ENCODE assay signal across 8 cellular contexts in the genomic region with DNA sequence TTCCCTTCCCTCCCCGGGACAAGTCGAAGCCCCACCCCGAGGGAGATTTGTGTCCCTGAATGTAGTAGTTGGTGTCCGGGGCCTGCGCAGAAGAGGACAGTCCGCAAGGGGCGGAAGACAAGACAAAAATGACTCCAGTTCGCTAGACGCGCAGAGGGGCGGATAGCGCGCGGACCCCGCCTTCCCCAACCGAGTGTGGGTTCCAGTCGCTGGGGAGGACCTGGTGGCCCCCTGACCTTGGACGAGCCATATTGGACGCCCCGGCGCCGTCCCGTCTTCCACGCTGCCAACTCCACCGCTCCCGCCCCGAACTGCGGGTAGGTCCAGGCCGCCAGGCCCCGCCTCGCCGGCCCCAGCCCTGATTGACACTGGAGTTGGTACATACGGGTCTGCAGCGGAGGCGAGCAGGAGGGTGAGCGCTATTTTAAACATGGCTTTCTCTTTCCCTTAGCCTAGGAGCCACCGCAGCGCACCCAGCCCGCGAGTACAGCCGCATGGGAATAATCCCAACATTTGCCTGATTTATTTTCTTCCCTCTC. TPM values are rescaled to one million over a fixed set of nuclear protein-coding genes. Genes with fewer than 3 reads are reported as not detected.
DNase-seq lines count a peak whose midpoint lies in the region; ATAC-seq, FAIRE-seq and TF ChIP-seq lines count a peak whose summit lies in the region.

No MANE protein-coding gene starts in this region.

- ATAC-seq in GM21786 (IDR thresholded peaks at IDR 0.05; ENCODE audit: unreplicated experiment), result peak; percentile 63
- peak; percentile 80 for ATAC-seq in activated T-helper 17 cell treated with anti-CD3 and anti-CD28 coated beads, Interleukin-2, amount 50 U/mL, for 72 hours (replicated peaks)
- peak; percentile 87 to 89 for ATAC-seq in natural killer cell treated with Interleukin-12 subunit alpha and Interleukin-12 subunit beta and Interleukin-15 and Interleukin-18, amount 100 ng/mL, for 72 hours

- peaks cover 5% of the 10 kb centered on the region for H3K4me1 Mint-ChIP-seq in activated T-helper 17 cell treated with anti-CD3 and anti-CD28 coated beads, Interleukin-2, amount 50 U/mL, for 72 hours
- peaks cover 0 to 14% of the 10 kb centered on the region in 2 donors for H3K4me1 Mint-ChIP-seq in natural killer cell treated with Interleukin-12 subunit alpha and Interleukin-12 subunit beta and Interleukin-15 and Interleukin-18, amount 100 ng/mL, for 72 hours (ENCODE audit: low read depth in 2 of 2)

- H3K27ac Mint-ChIP-seq in activated T-helper 17 cell treated with anti-CD3 and anti-CD28 coated beads, Interleukin-2, amount 50 U/mL, for 72 hours, result peak overlapping the region; percentile 96
- peak overlapping the region; percentile 81 to 94 for H3K27ac Mint-ChIP-seq in natural killer cell treated with Interleukin-12 subunit alpha and Interleukin-12 subunit beta and Interleukin-15 and Interleukin-18, amount 100 ng/mL, for 72 hours

- H3K79me2 ChIP-seq in KMS-11 (ENCODE audit: insufficient read depth, low read depth), result peaks cover 28% of the 10 kb centered on the region

- peak overlapping the region; percentile 81 for H2AFZ ChIP-seq in KMS-11 (ENCODE audit: low read depth)

- peak; percentile 70 for FAIRE-seq in RCC 7860 (lab: Jason Lieb, UNC)

- peak overlapping the region; percentile 90 for H3K27ac ChIP-seq in KMS-11

- no peak overlapping the region for H3K4me3 ChIP-seq in KMS-11 (IDR thresholded peaks at IDR 0.05; ENCODE audit: insufficient read depth, low read depth, low read length)

- H3K27me3 ChIP-seq in KMS-11 (ENCODE audit: insufficient read depth, low read depth), result no peaks in the 10 kb centered on the region

- peaks cover 23% of the 10 kb centered on the region for H3K4me1 ChIP-seq in KMS-11 (ENCODE audit: low read depth, poor library complexity, severe bottlenecking)

- 0 out of 2 replicates have a peak, but pooled peaks have one; percentile 11 for TF ChIP-seq CTCF in KMS-11 (conservative IDR thresholded peaks at IDR 0.05; ENCODE audit: low read depth, low read length)

- no peaks in the 10 kb centered on the region for H3K36me3 Mint-ChIP-seq in activated T-helper 17 cell treated with anti-CD3 and anti-CD28 coated beads, Interleukin-2, amount 50 U/mL, for 72 hours (ENCODE audit: low read depth)
- H3K36me3 Mint-ChIP-seq in natural killer cell treated with Interleukin-12 subunit alpha and Interleukin-12 subunit beta and Interleukin-15 and Interleukin-18, amount 100 ng/mL, for 72 hours, result no peaks in the 10 kb centered on the region

- H3K9me3 Mint-ChIP-seq in activated T-helper 17 cell treated with anti-CD3 and anti-CD28 coated beads, Interleukin-2, amount 50 U/mL, for 72 hours, result no peaks in the 10 kb centered on the region
- no peaks in the 10 kb centered on the region for H3K9me3 Mint-ChIP-seq in natural killer cell treated with Interleukin-12 subunit alpha and Interleukin-12 subunit beta and Interleukin-15 and Interleukin-18, amount 100 ng/mL, for 72 hours

- peak; percentile 94 for DNase-seq in Daoy (ENCODE audit: low read depth)
- peak; percentile 81 for DNase-seq in RCC 7860 (ENCODE audit: low spot score)
- peak; percentile 79 for DNase-seq in fibroblast of peridontal ligament (ENCODE audit: extremely low read depth)
- DNase-seq in natural killer cell treated with Interleukin-12 subunit alpha and Interleukin-12 subunit beta and Interleukin-15 and Interleukin-18, amount 100 ng/mL, for 72 hours (ENCODE audit: low spot score), result peak; percentile 87
- peak; percentile 69 for DNase-seq in stimulated activated naive CD4-positive, alpha-beta T cell treated with Interleukin-2 at 50 U/mL for 16 hours (lab: John Stamatoyannopoulos, UW)

- peak overlapping the region; percentile 99 for H3K4me3 Mint-ChIP-seq in activated T-helper 17 cell treated with anti-CD3 and anti-CD28 coated beads, Interleukin-2, amount 50 U/mL, for 72 hours
- peak overlapping the region; percentile 98 for H3K4me3 Mint-ChIP-seq in natural killer cell treated with Interleukin-12 subunit alpha and Interleukin-12 subunit beta and Interleukin-15 and Interleukin-18, amount 100 ng/mL, for 72 hours

- H3K36me3 ChIP-seq in KMS-11 (ENCODE audit: insufficient read depth), result no peaks in the 10 kb centered on the region

- no peaks in the 10 kb centered on the region for H4K20me1 ChIP-seq in KMS-11 (ENCODE audit: insufficient read depth)

- peak overlapping the region; percentile 85 for H3K9ac ChIP-seq in KMS-11

- no peaks in the 10 kb centered on the region for H3K27me3 Mint-ChIP-seq in activated T-helper 17 cell treated with anti-CD3 and anti-CD28 coated beads, Interleukin-2, amount 50 U/mL, for 72 hours
- H3K27me3 Mint-ChIP-seq in natural killer cell treated with Interleukin-12 subunit alpha and Interleukin-12 subunit beta and Interleukin-15 and Interleukin-18, amount 100 ng/mL, for 72 hours, result no peaks in the 10 kb centered on the region

- peak overlapping the region; percentile 59 for H3K4me2 ChIP-seq in KMS-11

RNA-seq across cellular contexts. Expression of gene HMGN3, which starts 0.8 kb away (rescaled TPM):
- 187 and 270 TPM in 2 replicates for total RNA-seq in Daoy (2014; rRNA removed; shearing (Covaris generic))
- 10 to 100 TPM; 29.6 to 42.2 TPM for total RNA-seq in activated T-helper 17 cell treated with anti-CD3 and anti-CD28 coated beads, Interleukin-2, amount 50 U/mL, for 72 hours
- 10 to 100 TPM; 46.6 to 49.6 TPM for total RNA-seq in natural killer cell treated with Interleukin-12 subunit alpha and Interleukin-12 subunit beta and Interleukin-15 and Interleukin-18, amount 100 ng/mL, for 72 hours
